ENCODE assay signal across 22 cellular contexts in the genomic region with DNA sequence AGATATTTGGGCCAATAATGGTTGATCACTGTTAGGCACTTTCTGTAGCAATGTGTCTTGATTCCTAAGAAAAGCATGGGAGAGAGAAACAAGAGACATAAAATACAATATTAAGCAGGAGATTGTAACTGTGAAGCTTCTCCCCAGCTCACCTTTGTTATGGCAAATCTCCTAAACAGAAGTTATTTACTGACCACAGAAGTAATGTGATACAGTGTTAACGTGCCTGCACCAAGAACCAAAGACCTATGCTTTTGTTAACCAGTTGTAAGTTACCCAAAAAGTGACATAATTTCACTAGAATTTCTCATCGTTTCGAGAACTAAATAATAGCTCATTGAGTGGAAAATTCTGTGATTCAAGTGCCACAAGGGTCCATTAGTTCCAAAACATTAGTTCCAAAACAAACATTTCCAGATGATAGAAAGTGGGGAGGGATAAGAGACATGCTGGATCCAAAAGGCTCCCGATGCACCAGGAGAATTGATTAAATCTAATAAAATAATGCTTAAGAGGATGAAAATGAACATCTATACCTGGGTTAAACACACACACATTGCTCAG. TPM values are rescaled to one million over a fixed set of nuclear protein-coding genes. Genes with fewer than 3 reads are reported as not detected.
A peak's percentile ranks its signal among the peaks of the same experiment; 100 is the strongest.
DNase-seq lines count a peak whose midpoint lies in the region; ATAC-seq, FAIRE-seq and TF ChIP-seq lines count a peak whose summit lies in the region.
"Had no signal": no experiment of that assay in that cellular context is flagged by ENCODE, and none has a peak within 500 bp of the region (broad histone marks: within the 10 kb centered on the region; RNA-seq: fewer than 3 reads in every experiment).

No MANE protein-coding gene starts in this region.

- no peak for FAIRE-seq in astrocyte (lab: Jason Lieb, UNC)
- FAIRE-seq: keratinocyte had no signal

- H3K9me3 ChIP-seq in HUES48 (ENCODE audit: control insufficient read depth, insufficient read depth, low read length) (no peaks in the 10 kb centered on the region), astrocyte (ENCODE audit: insufficient read depth, low read depth, low read length) (no peaks in the 10 kb centered on the region), right atrium auricular region (no peaks in the 10 kb centered on the region), subcutaneous abdominal adipose tissue (ENCODE audit: control insufficient read depth in 5 of 5, low read length in 5 of 5) (no peaks in the 10 kb centered on the region)

- no peak overlapping the region for H3K4me3 Mint-ChIP-seq in astrocyte (ENCODE audit: unreplicated experiment)
- H3K4me3 Mint-ChIP-seq in activated T-helper 17 cell treated with anti-CD3 and anti-CD28 coated beads, Interleukin-2, amount 50 U/mL, for 72 hours: no peak overlapping the region
- H3K4me3 Mint-ChIP-seq: activated CD4-positive, alpha-beta memory T cell treated with anti-CD3 and anti-CD28 coated beads, Interleukin-2, amount 10 ng/mL, durations not matched to agents 7 days and 5 days; CD4-positive, CD25-positive, alpha-beta regulatory T cell; stimulated activated naive CD8-positive, alpha-beta T cell treated with anti-CD3 and anti-CD28 coated beads, Interleukin-15, amount 100 ng/mL, for 72 hours had no signal

- no peaks in the 10 kb centered on the region for H3K36me3 ChIP-seq in HUES48 (ENCODE audit: control insufficient read depth, insufficient read depth, low read length)
- H3K36me3 ChIP-seq in astrocyte (ENCODE audit: insufficient read depth, low read length): no peaks in the 10 kb centered on the region
- H3K36me3 ChIP-seq in right atrium auricular region: no peaks in the 10 kb centered on the region
- H3K36me3 ChIP-seq in subcutaneous abdominal adipose tissue (ENCODE audit: control insufficient read depth in 5 of 5, insufficient read depth in 5 of 5, low read length in 5 of 5): no peaks in the 10 kb centered on the region
- H3K36me3 ChIP-seq: cardiac muscle cell had no signal

- no peaks in the 10 kb centered on the region for H3K79me2 ChIP-seq in astrocyte (ENCODE audit: insufficient read depth, low read length)

- peak overlapping the region; percentile 26; the same call in 1 of the 2 replicates for H3K4me3 ChIP-seq in HUES48 (ENCODE audit: low read depth, low read length)
- no peak overlapping the region for H3K4me3 ChIP-seq in astrocyte (ENCODE audit: insufficient read depth, low read depth, low read length)
- no peak overlapping the region for H3K4me3 ChIP-seq in right atrium auricular region
- H3K4me3 ChIP-seq in subcutaneous abdominal adipose tissue (ENCODE audit: low read depth in 1 of 5, low read length in 5 of 5): no peak overlapping the region
- H3K4me3 ChIP-seq: cardiac muscle cell, dorsolateral prefrontal cortex had no signal

- H3K4me2 ChIP-seq in astrocyte (ENCODE audit: low read length): no peak overlapping the region

- H3K27me3 ChIP-seq in HUES48 (ENCODE audit: control insufficient read depth, insufficient read depth, low read length) (no peaks in the 10 kb centered on the region), astrocyte (ENCODE audit: insufficient read depth, low read length) (no peaks in the 10 kb centered on the region), right atrium auricular region (no peaks in the 10 kb centered on the region), subcutaneous abdominal adipose tissue (ENCODE audit: control insufficient read depth in 5 of 5, insufficient read depth in 4 of 5, low read length in 5 of 5) (no peaks in the 10 kb centered on the region)
- H3K27me3 ChIP-seq: cardiac muscle cell, dorsolateral prefrontal cortex had no signal

- H2AFZ ChIP-seq in astrocyte (ENCODE audit: low read depth, low read length): no peak overlapping the region

- TF ChIP-seq CTCF in astrocyte (IDR thresholded peaks at IDR 0.05; ENCODE audit: insufficient read depth, low read depth, low read length): no peak
- no peak for TF ChIP-seq CTCF in right atrium auricular region (IDR thresholded peaks at IDR 0.05)

- H3K4me1 Mint-ChIP-seq in astrocyte (ENCODE audit: low read depth, unreplicated experiment): peaks cover 13% of the 10 kb centered on the region
- H3K4me1 Mint-ChIP-seq in activated T-helper 17 cell treated with anti-CD3 and anti-CD28 coated beads, Interleukin-2, amount 50 U/mL, for 72 hours: no peaks in the 10 kb centered on the region
- H3K4me1 Mint-ChIP-seq: activated CD4-positive, alpha-beta memory T cell treated with anti-CD3 and anti-CD28 coated beads, Interleukin-2, amount 10 ng/mL, durations not matched to agents 7 days and 5 days; CD4-positive, CD25-positive, alpha-beta regulatory T cell; stimulated activated naive CD8-positive, alpha-beta T cell treated with anti-CD3 and anti-CD28 coated beads, Interleukin-15, amount 100 ng/mL, for 72 hours had no signal

- H3K9me3 Mint-ChIP-seq in astrocyte (ENCODE audit: unreplicated experiment): peaks cover 3% of the 10 kb centered on the region
- no peaks in the 10 kb centered on the region for H3K9me3 Mint-ChIP-seq in activated T-helper 17 cell treated with anti-CD3 and anti-CD28 coated beads, Interleukin-2, amount 50 U/mL, for 72 hours
- H3K9me3 Mint-ChIP-seq: activated CD4-positive, alpha-beta memory T cell treated with anti-CD3 and anti-CD28 coated beads, Interleukin-2, amount 10 ng/mL, durations not matched to agents 7 days and 5 days had no signal

- H3K9ac ChIP-seq in HUES48 (ENCODE audit: low read depth, low read length) (peak overlapping the region; percentile 15; the same call in 1 of the 2 replicates), astrocyte (ENCODE audit: low read length) (no peak overlapping the region), subcutaneous abdominal adipose tissue (ENCODE audit: low read length in 5 of 5) (no peak overlapping the region)

- H3K27ac ChIP-seq in HUES48 (ENCODE audit: low read depth, low read length) (no peak overlapping the region), astrocyte (ENCODE audit: low read depth, low read length) (no peak overlapping the region), right atrium auricular region (peak overlapping the region; percentile 77 to 81), subcutaneous abdominal adipose tissue (ENCODE audit: low read depth, low read length) (peak overlapping the region; percentile 93)
- H3K27ac ChIP-seq: cardiac muscle cell, dorsolateral prefrontal cortex had no signal

- H3K27ac Mint-ChIP-seq in astrocyte (ENCODE audit: unreplicated experiment): no peak overlapping the region
- H3K27ac Mint-ChIP-seq in activated T-helper 17 cell treated with anti-CD3 and anti-CD28 coated beads, Interleukin-2, amount 50 U/mL, for 72 hours: no peak overlapping the region
- H3K27ac Mint-ChIP-seq: activated CD4-positive, alpha-beta memory T cell treated with anti-CD3 and anti-CD28 coated beads, Interleukin-2, amount 10 ng/mL, durations not matched to agents 7 days and 5 days; CD4-positive, CD25-positive, alpha-beta regulatory T cell had no signal

- H3K27me3 Mint-ChIP-seq in astrocyte (ENCODE audit: low read depth, unreplicated experiment): no peaks in the 10 kb centered on the region
- peaks cover 12% of the 10 kb centered on the region for H3K27me3 Mint-ChIP-seq in activated T-helper 17 cell treated with anti-CD3 and anti-CD28 coated beads, Interleukin-2, amount 50 U/mL, for 72 hours
- H3K27me3 Mint-ChIP-seq: stimulated activated naive CD8-positive, alpha-beta T cell treated with anti-CD3 and anti-CD28 coated beads, Interleukin-15, amount 100 ng/mL, for 72 hours had no signal

- no peaks in the 10 kb centered on the region for H4K20me1 ChIP-seq in astrocyte (ENCODE audit: insufficient read depth, low read length)

- no peaks in the 10 kb centered on the region for H3K36me3 Mint-ChIP-seq in astrocyte (ENCODE audit: low read depth, unreplicated experiment)
- H3K36me3 Mint-ChIP-seq in activated T-helper 17 cell treated with anti-CD3 and anti-CD28 coated beads, Interleukin-2, amount 50 U/mL, for 72 hours (ENCODE audit: low read depth): no peaks in the 10 kb centered on the region
- H3K36me3 Mint-ChIP-seq: CD4-positive, CD25-positive, alpha-beta regulatory T cell had no signal

- ATAC-seq in SK-N-SH treated with all-trans-retinoic acid at 6 μM for 48 hours: no peak
- no peak for ATAC-seq in activated T-helper 17 cell treated with anti-CD3 and anti-CD28 coated beads, Interleukin-2, amount 50 U/mL, for 72 hours (replicated peaks)
- ATAC-seq: activated CD4-positive, CD25-positive, alpha-beta regulatory T cell treated with anti-CD3 and anti-CD28 coated beads, Interleukin-2, amount 50 U/mL, for 24 hours; stimulated activated naive CD8-positive, alpha-beta T cell treated with anti-CD3 and anti-CD28 coated beads, Interleukin-15, amount 100 ng/mL, for 72 hours had no signal

- H3K4me1 ChIP-seq in HUES48 (ENCODE audit: control insufficient read depth, insufficient read depth, low read length): peaks cover 23% of the 10 kb centered on the region
- peaks cover 15% of the 10 kb centered on the region for H3K4me1 ChIP-seq in astrocyte (ENCODE audit: insufficient read depth, low read length)
- H3K4me1 ChIP-seq in right atrium auricular region: peaks cover 0 to 11% of the 10 kb centered on the region in 2 donors
- H3K4me1 ChIP-seq in subcutaneous abdominal adipose tissue (ENCODE audit: control insufficient read depth in 5 of 5, insufficient read depth in 5 of 5, low read length in 5 of 5): peaks cover 0 to 55% (median 18%) of the 10 kb centered on the region in 5 donors

- peak; percentile 36 for DNase-seq in astrocyte (ENCODE audit: low read depth)
- DNase-seq in right atrium auricular region (ENCODE audit: low spot score): no peak
- DNase-seq in HuH-7.5 (ENCODE audit: low spot score): no peak
- DNase-seq in MV-4-11 (lab: John Stamatoyannopoulos, UW): no peak
- DNase-seq: activated CD4-positive, alpha-beta memory T cell treated with anti-CD3 and anti-CD28 coated beads, Interleukin-2, amount 10 ng/mL, durations not matched to agents 7 days and 5 days; activated gamma-delta T cell; CD4-positive, CD25-positive, alpha-beta regulatory T cell; dorsolateral prefrontal cortex; IMR-90; NCI-H1694; NCI-H748 treated with DMSO at 0.1 percent for 48 hours; SHP77; stimulated activated naive CD8-positive, alpha-beta T cell treated with anti-CD3 and anti-CD28 coated beads, Interleukin-15, amount 100 ng/mL, for 72 hours had no signal

TF ChIP-seq in SK-N-SH treated with all-trans-retinoic acid at 6 μM for 48 hours, 23 proteins besides CTCF, POLR2A, EP300 and RAD21 (continues in another document):
- no peak for TF ChIP-seq CSDC2 (CRISPR knock-in tag; IDR thresholded peaks at IDR 0.05)

RNA-seq across cellular contexts. Expression of gene RERG, which starts 14.3 kb away (rescaled TPM):
- total RNA-seq in astrocyte: 0.14 TPM in 1 of 2 replicates, not detected in the other
- total RNA-seq in right atrium auricular region: 10 to 100 TPM in 1 of 2 donors, 1 to 10 TPM in 1; 9.9 to 12.4 TPM
- not detected for total RNA-seq in activated T-helper 17 cell treated with anti-CD3 and anti-CD28 coated beads, Interleukin-2, amount 50 U/mL, for 72 hours
- total RNA-seq: activated CD4-positive, alpha-beta memory T cell treated with anti-CD3 and anti-CD28 coated beads, Interleukin-2, amount 10 ng/mL, durations not matched to agents 7 days and 5 days; CD4-positive, CD25-positive, alpha-beta regulatory T cell; G401; IMR-90; OCI-LY7 had no signal

Comparison
In these comparisons a context has a peak if more than half of its experiments do, and no peak if none do; other contexts are left out.
1. H3K27ac ChIP-seq: peak in right atrium auricular region (2 of 2) and subcutaneous abdominal adipose tissue (single experiment); none in HUES48 (single experiment) and astrocyte (single experiment).